In genomic region chr19:46951236-46951986, GRCh38 we compare ENCODE assay signal across 10 cellular contexts.
A peak's percentile ranks its signal among the peaks of the same experiment; 100 is the strongest.
DNase-seq lines count a peak whose midpoint lies in the region; ATAC-seq and TF ChIP-seq lines count a peak whose summit lies in the region.
"Had no signal": no experiment of that assay in that cellular context is flagged by ENCODE, and none has a peak within 500 bp of the region (broad histone marks: within the 10 kb centered on the region; RNA-seq: fewer than 3 reads in every experiment).

No MANE protein-coding gene starts in this region.

- peaks cover 38% of the 10 kb centered on the region for H3K36me3 ChIP-seq in MG63
- no peaks in the 10 kb centered on the region for H3K36me3 ChIP-seq in effector memory CD4-positive, alpha-beta T cell (ENCODE audit: control insufficient read depth, insufficient read depth, low read length)
- no peaks in the 10 kb centered on the region for H3K36me3 ChIP-seq in gastrocnemius medialis

- H3K4me3 ChIP-seq in MG63 (no peak overlapping the region), gastrocnemius medialis (no peak overlapping the region)
- no peak overlapping the region for H3K4me3 ChIP-seq in effector memory CD4-positive, alpha-beta T cell (ENCODE audit: insufficient read depth, low read depth, low read length, poor library complexity, severe bottlenecking)
- H3K4me3 ChIP-seq: heart right ventricle had no signal

- H3K9me3 ChIP-seq in MG63 (no peaks in the 10 kb centered on the region), gastrocnemius medialis (no peaks in the 10 kb centered on the region)
- H3K9me3 ChIP-seq in effector memory CD4-positive, alpha-beta T cell (ENCODE audit: control insufficient read depth, low read length), result no peaks in the 10 kb centered on the region
- H3K9me3 ChIP-seq: heart right ventricle had no signal

- no peaks in the 10 kb centered on the region for H3K9me3 Mint-ChIP-seq in T-helper 1 cell treated with Interleukin-12 subunit alpha and Interleukin-12 subunit beta and Interleukin-4 antibody, amounts not matched to agents 30 μg/mL and 1 μg/mL, for 36 hours

- no peak for TF ChIP-seq POLR2A in gastrocnemius medialis (IDR thresholded peaks at IDR 0.05)

- DNase-seq in T-helper 1 cell (no peak), MG63 (peak; percentile 91), gastrocnemius medialis (peak in 1 of 2 donors; percentile 17), OCI-M2 (lab: John Stamatoyannopoulos, UW; ENCODE audit: unreplicated experiment) (no peak)
- no peak for DNase-seq in effector memory CD4-positive, alpha-beta T cell
- DNase-seq: heart right ventricle had no signal

- ATAC-seq in gastrocnemius medialis (peak; percentile 37 to 55), GM18909 (IDR thresholded peaks at IDR 0.05; ENCODE audit: poor library complexity, unreplicated experiment) (no peak), GM18870 (IDR thresholded peaks at IDR 0.05; ENCODE audit: unreplicated experiment) (no peak)

- TF ChIP-seq CTCF in gastrocnemius medialis (IDR thresholded peaks at IDR 0.05 in 4 of 5, conservative IDR thresholded peaks at IDR 0.05 in 1 of 5), result no peak

- intact Hi-C loops in gastrocnemius medialis (cut with DNase I; ENCODE audit: low total_unique reads), result no loop called here

- H3K27ac Mint-ChIP-seq in T-helper 1 cell treated with Interleukin-12 subunit alpha and Interleukin-12 subunit beta and Interleukin-4 antibody, amounts not matched to agents 30 μg/mL and 1 μg/mL, for 36 hours, result peak overlapping the region; percentile 70
- H3K27ac Mint-ChIP-seq: B cell had no signal

- peak overlapping the region; percentile 15 for H3K27ac ChIP-seq in effector memory CD4-positive, alpha-beta T cell (ENCODE audit: insufficient read depth, low read length, poor library complexity, severe bottlenecking)
- H3K27ac ChIP-seq in gastrocnemius medialis, result peak overlapping the region in 1 of 4 donors; percentile 21

- peaks cover 15% of the 10 kb centered on the region for H3K36me3 Mint-ChIP-seq in T-helper 1 cell treated with Interleukin-12 subunit alpha and Interleukin-12 subunit beta and Interleukin-4 antibody, amounts not matched to agents 30 μg/mL and 1 μg/mL, for 36 hours (ENCODE audit: low read depth)

- in situ Hi-C loops in gastrocnemius medialis (cut with MboI; ENCODE audit: low sequenced_read_pairs in 4 of 4), result no loop called here

- H3K4me3 Mint-ChIP-seq in T-helper 1 cell treated with Interleukin-12 subunit alpha and Interleukin-12 subunit beta and Interleukin-4 antibody, amounts not matched to agents 30 μg/mL and 1 μg/mL, for 36 hours, result no peak overlapping the region
- H3K4me3 Mint-ChIP-seq: B cell had no signal

- peaks cover 39% of the 10 kb centered on the region for H3K4me1 ChIP-seq in effector memory CD4-positive, alpha-beta T cell (ENCODE audit: control insufficient read depth, insufficient read depth, low read length, poor library complexity, severe bottlenecking)
- peaks cover 48 to 52% of the 10 kb centered on the region in 2 donors for H3K4me1 ChIP-seq in gastrocnemius medialis

- H3K4me1 Mint-ChIP-seq in T-helper 1 cell treated with Interleukin-12 subunit alpha and Interleukin-12 subunit beta and Interleukin-4 antibody, amounts not matched to agents 30 μg/mL and 1 μg/mL, for 36 hours (ENCODE audit: low read depth), result peaks cover 59% of the 10 kb centered on the region

- no peaks in the 10 kb centered on the region for H3K27me3 ChIP-seq in MG63
- H3K27me3 ChIP-seq in effector memory CD4-positive, alpha-beta T cell (replicated peaks; ENCODE audit: control insufficient read depth, insufficient read depth, low read length, poor library complexity, severe bottlenecking), result no peaks in the 10 kb centered on the region
- H3K27me3 ChIP-seq in gastrocnemius medialis, result no peaks in the 10 kb centered on the region
- H3K27me3 ChIP-seq: heart right ventricle had no signal

- H3K27me3 Mint-ChIP-seq in T-helper 1 cell treated with Interleukin-12 subunit alpha and Interleukin-12 subunit beta and Interleukin-4 antibody, amounts not matched to agents 30 μg/mL and 1 μg/mL, for 36 hours (ENCODE audit: low read depth), result no peaks in the 10 kb centered on the region
- H3K27me3 Mint-ChIP-seq: B cell had no signal

Comparison
In these comparisons a context has a peak if more than half of its experiments do, and no peak if none do; other contexts are left out.
1. ATAC-seq: peak in gastrocnemius medialis (2 of 2); none in GM18909 (single experiment) and GM18870 (single experiment).